ENCODE assay signal across 23 cellular contexts in genomic region chr14:100041274-100041673, GRCh38.
"Had no signal": no experiment of that assay in that cellular context is flagged by ENCODE, and none has a peak within 500 bp of the region (broad histone marks: within the 10 kb centered on the region; RNA-seq: fewer than 3 reads in every experiment).

No MANE protein-coding gene starts in this region.

- H3K27ac ChIP-seq: coronary artery, gastroesophageal sphincter, parathyroid adenoma, stomach, suprapubic skin, transverse colon had no signal

- H3K9me3 ChIP-seq: gastroesophageal sphincter, stomach, suprapubic skin, transverse colon had no signal

- H3K36me3 ChIP-seq: gastroesophageal sphincter, stomach, suprapubic skin, transverse colon had no signal

- H3K27me3 ChIP-seq: gastroesophageal sphincter, stomach, suprapubic skin, transverse colon had no signal

- DNase-seq: activated CD4-positive, alpha-beta memory T cell treated with anti-CD3 and anti-CD28 coated beads, Interleukin-2, amount 10 ng/mL, durations not matched to agents 7 days and 5 days; activated CD4-positive, alpha-beta T cell treated with anti-CD3 and anti-CD28 coated beads, Interleukin-2, amount 10 ng/mL, durations not matched to agents 24 days and 14 days; activated CD8-positive, alpha-beta memory T cell treated with anti-CD3 and anti-CD28 coated beads, Interleukin-2, amount 10 ng/mL, durations not matched to agents 7 days and 5 days; activated effector memory CD4-positive, alpha-beta T cell treated with anti-CD3 and anti-CD28 coated beads, Interleukin-2, amount 50 U/mL, for 16 hours; activated naive CD4-positive, alpha-beta T cell treated with anti-CD3 and anti-CD28 coated beads, Interleukin-2, amount 10 ng/mL, durations not matched to agents 7 days and 5 days; activated T-cell treated with anti-CD3 and anti-CD28 coated beads for 4 hours; amygdala; cerebellar nuclear complex; endodermal cell; left ventricle myocardium superior; nephron progenitor cell; nucleus accumbens; right cardiac atrium; small intestine; stimulated activated CD4-positive, alpha-beta T cell treated with anti-CD3 and anti-CD28 coated beads, Interleukin-2, amount 100 ng/mL, for 24 hours; stomach; transverse colon had no signal

- H3K4me3 ChIP-seq: coronary artery, gastroesophageal sphincter, stomach, suprapubic skin, transverse colon had no signal

- ATAC-seq: activated CD4-positive, CD25-positive, alpha-beta regulatory T cell treated with anti-CD3 and anti-CD28 coated beads, Interleukin-2, amount 50 U/mL, for 24 hours; activated CD8-positive, alpha-beta memory T cell treated with anti-CD3 and anti-CD28 coated beads, Interleukin-2, amount 10 ng/mL, durations not matched to agents 7 days and 5 days; gastroesophageal sphincter; left ventricle myocardium superior; right cardiac atrium; stimulated activated memory B cell treated with anti-CD40 and anti-IgM and Interleukin-4, amounts not matched to agents 10 μg/mL and 1 μg/mL and 100 μg/mL, for 72 hours had no signal

- H3K4me1 ChIP-seq: suprapubic skin, transverse colon had no signal
